ENCODE assay signal across 8 cellular contexts in genomic region chr6:34246563-34247391, GRCh38. TPM values are rescaled to one million over a fixed set of nuclear protein-coding genes. Genes with fewer than 3 reads are reported as not detected.
A peak's percentile ranks its signal among the peaks of the same experiment; 100 is the strongest.
DNase-seq lines count a peak whose midpoint lies in the region; ATAC-seq and TF ChIP-seq lines count a peak whose summit lies in the region.

No MANE protein-coding gene starts in this region.

- H3K4me1 ChIP-seq in left ventricle myocardium inferior, result peaks cover 44% of the 10 kb centered on the region

- H3K27me3 ChIP-seq in left ventricle myocardium inferior (ENCODE audit: low read depth), result no peaks in the 10 kb centered on the region

- H3K9me3 Mint-ChIP-seq in activated CD8-positive, alpha-beta memory T cell treated with anti-CD3 and anti-CD28 coated beads, Interleukin-2, amount 10 ng/mL, durations not matched to agents 7 days and 5 days (ENCODE audit: low read depth), result no peaks in the 10 kb centered on the region

- peaks cover 27% of the 10 kb centered on the region for H3K36me3 Mint-ChIP-seq in activated CD8-positive, alpha-beta memory T cell treated with anti-CD3 and anti-CD28 coated beads, Interleukin-2, amount 10 ng/mL, durations not matched to agents 7 days and 5 days

- intact Hi-C loops in left ventricle myocardium inferior (cut with micrococcal nuclease), result no loop called here
- intact Hi-C loops in Right ventricle myocardium superior (cut with DNase I), result no loop called here

- ATAC-seq in Right ventricle myocardium superior (ENCODE audit: poor library complexity), result no peak
- ATAC-seq in activated CD8-positive, alpha-beta memory T cell treated with anti-CD3 and anti-CD28 coated beads, Interleukin-2, amount 10 ng/mL, durations not matched to agents 7 days and 5 days, result no peak

- H3K27me3 Mint-ChIP-seq in activated CD8-positive, alpha-beta memory T cell treated with anti-CD3 and anti-CD28 coated beads, Interleukin-2, amount 10 ng/mL, durations not matched to agents 7 days and 5 days, result no peaks in the 10 kb centered on the region

- H3K9me3 ChIP-seq in left ventricle myocardium inferior (replicated peaks), result no peaks in the 10 kb centered on the region

- peaks cover 7% of the 10 kb centered on the region for H3K36me3 ChIP-seq in left ventricle myocardium inferior

- TF ChIP-seq CTCF in left ventricle myocardium inferior (IDR thresholded peaks at IDR 0.05; ENCODE audit: borderline replicate concordance) (peak; percentile 57), fibroblast of mammary gland (conservative IDR thresholded peaks at IDR 0.05; ENCODE audit: control insufficient read depth, insufficient read depth, low read depth, low read length) (peak; percentile 41)

- H3K27ac Mint-ChIP-seq in activated CD8-positive, alpha-beta memory T cell treated with anti-CD3 and anti-CD28 coated beads, Interleukin-2, amount 10 ng/mL, durations not matched to agents 7 days and 5 days, result peak overlapping the region; percentile 74

- H3K4me3 Mint-ChIP-seq in activated CD8-positive, alpha-beta memory T cell treated with anti-CD3 and anti-CD28 coated beads, Interleukin-2, amount 10 ng/mL, durations not matched to agents 7 days and 5 days, result no peak overlapping the region

- DNase-seq in left ventricle myocardium inferior (no peak), Right ventricle myocardium superior (no peak), NCI-H2171 treated with DMSO at 0.1 percent for 48 hours (lab: John Stamatoyannopoulos, UW) (peak; percentile 90), fibroblast of mammary gland (ENCODE audit: low read depth) (peak; percentile 57), NOMO-1 treated with dmso at 0.1 percent for 144 hours (lab: John Stamatoyannopoulos, UW; ENCODE audit: unreplicated experiment) (no peak), occipital lobe (lab: John Stamatoyannopoulos, UW) (no peak)
- peak; percentile 71 for DNase-seq in activated CD8-positive, alpha-beta memory T cell treated with anti-CD3 and anti-CD28 coated beads, Interleukin-2, amount 10 ng/mL, durations not matched to agents 7 days and 5 days
- peak; percentile 64 for DNase-seq in stimulated activated CD4-positive, alpha-beta T cell treated with anti-CD3 and anti-CD28 coated beads, Interleukin-4, amount 100 ng/mL, for 24 hours

- H3K4me1 Mint-ChIP-seq in activated CD8-positive, alpha-beta memory T cell treated with anti-CD3 and anti-CD28 coated beads, Interleukin-2, amount 10 ng/mL, durations not matched to agents 7 days and 5 days, result peaks cover 66% of the 10 kb centered on the region

- H3K4me3 ChIP-seq in left ventricle myocardium inferior (no peak overlapping the region), fibroblast of mammary gland (ENCODE audit: control insufficient read depth, low read depth, low read length) (no peak overlapping the region)

- CTCF ChIA-PET in activated CD8-positive, alpha-beta memory T cell treated with anti-CD3 and anti-CD28 coated beads, Interleukin-2, amount 10 ng/mL, durations not matched to agents 7 days and 5 days (lab: Charles Lee), result interaction anchor here (1.7 to 5.8 kb wide), 7 partner anchors 10 to 363 kb away, joined by 6 to 80 read pairs (median 13); partner anchors contain the start of genes HMGA1 and NUDT3

- H3K27ac ChIP-seq in left ventricle myocardium inferior (replicated peaks), result no peak overlapping the region

RNA-seq across cellular contexts. Expression of gene SMIM29, which starts 2.0 kb away (rescaled TPM):
- total RNA-seq in left ventricle myocardium inferior, result 27.1 TPM
- 19.1 TPM for total RNA-seq in Right ventricle myocardium superior
- 10 to 100 TPM; 34.0 to 41.4 TPM for total RNA-seq in activated CD8-positive, alpha-beta memory T cell treated with anti-CD3 and anti-CD28 coated beads, Interleukin-2, amount 10 ng/mL, durations not matched to agents 7 days and 5 days
- total RNA-seq in occipital lobe, result 18.7 TPM

RNA-seq across cellular contexts. Expression of gene HMGA1, which starts 10.1 kb away (rescaled TPM):
- 46.7 TPM for total RNA-seq in left ventricle myocardium inferior
- 45.7 TPM for total RNA-seq in Right ventricle myocardium superior
- total RNA-seq in activated CD8-positive, alpha-beta memory T cell treated with anti-CD3 and anti-CD28 coated beads, Interleukin-2, amount 10 ng/mL, durations not matched to agents 7 days and 5 days, result 100 to 1,000 TPM; 214 to 312 TPM
- 25.0 TPM for total RNA-seq in occipital lobe

Comparison
In these comparisons a context has a peak if more than half of its experiments do, and no peak if none do; other contexts are left out.
1. DNase-seq: peak in NCI-H2171 treated with DMSO at 0.1 percent for 48 hours (single experiment), activated CD8-positive, alpha-beta memory T cell treated with anti-CD3 and anti-CD28 coated beads, Interleukin-2, amount 10 ng/mL, durations not matched to agents 7 days and 5 days (single experiment), fibroblast of mammary gland (single experiment) and stimulated activated CD4-positive, alpha-beta T cell treated with anti-CD3 and anti-CD28 coated beads, Interleukin-4, amount 100 ng/mL, for 24 hours (single experiment); none in left ventricle myocardium inferior (single experiment), Right ventricle myocardium superior (single experiment), NOMO-1 treated with dmso at 0.1 percent for 144 hours (single experiment) and occipital lobe (single experiment).